ENCODE assay signal across 14 cellular contexts in the genomic region with DNA sequence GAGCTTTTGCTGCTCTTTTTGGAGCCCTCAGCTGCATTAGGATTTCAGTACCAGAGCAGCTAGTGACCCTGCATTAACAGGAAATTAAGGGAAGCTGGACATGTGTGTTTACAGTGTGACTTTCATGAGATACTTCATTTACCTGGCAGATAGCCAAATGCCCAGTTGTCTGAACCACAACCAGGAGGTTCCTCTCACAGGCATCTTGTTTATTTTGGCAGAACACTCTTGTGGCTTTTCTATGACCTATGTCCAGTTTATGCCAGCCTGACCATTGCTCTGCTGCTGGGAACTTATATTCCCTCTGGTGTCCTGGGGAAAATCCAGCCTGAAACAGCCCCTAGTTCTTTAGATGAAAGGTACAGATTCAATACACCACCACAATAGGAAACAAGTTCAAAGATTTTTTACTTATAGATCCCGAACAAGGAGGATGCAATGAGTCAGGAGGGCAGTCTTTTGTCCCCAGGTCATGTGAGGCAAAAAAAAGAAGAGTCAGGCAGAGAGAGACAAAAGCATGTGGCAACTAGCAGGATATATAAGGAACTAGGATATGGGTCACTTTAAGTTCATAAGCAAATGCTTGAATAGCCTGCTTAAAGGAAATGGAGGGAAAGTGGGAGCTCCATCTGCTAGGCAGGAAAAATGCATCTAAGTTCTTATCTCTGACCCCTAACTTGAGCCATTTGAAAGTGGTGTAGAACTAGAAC.
DNase-seq lines count a peak whose midpoint lies in the region; ATAC-seq, FAIRE-seq and TF ChIP-seq lines count a peak whose summit lies in the region.
"Had no signal": no experiment of that assay in that cellular context is flagged by ENCODE, and none has a peak within 500 bp of the region (broad histone marks: within the 10 kb centered on the region; RNA-seq: fewer than 3 reads in every experiment).

No MANE protein-coding gene starts in this region.

- H3K9me3 ChIP-seq in pancreas = no peaks in the 10 kb centered on the region

- peaks cover 0 to 3% (median 2%) of the 10 kb centered on the region in 3 donors for H3K4me1 ChIP-seq in pancreas

- peak in 3 of 4 donors; percentile 66 to 76 (median 67) for ATAC-seq in pancreas
- ATAC-seq: natural killer cell had no signal

- no peaks in the 10 kb centered on the region for H3K27me3 ChIP-seq in pancreas
- no peaks in the 10 kb centered on the region for H3K27me3 ChIP-seq in H7 (ENCODE audit: control insufficient read depth, insufficient read depth, low read length)

- H3K36me3 ChIP-seq in pancreas = no peaks in the 10 kb centered on the region
- H3K36me3 ChIP-seq in H7 (replicated peaks; ENCODE audit: control insufficient read depth, insufficient read depth, low read length) = no peaks in the 10 kb centered on the region

- H3K27ac ChIP-seq in epithelial cell of prostate (peak overlapping the region; percentile 8), pancreas (no peak overlapping the region)
- H3K27ac ChIP-seq: skin epidermis had no signal

- TF ChIP-seq CTCF in pancreas (IDR thresholded peaks at IDR 0.05) = no peak

- TF ChIP-seq RAD21 in Ishikawa (IDR thresholded peaks at IDR 0.05; ENCODE audit: low read depth) = no peak

- WGBS in pancreas, 2 donors = 71 to 75% methylated on average over 1 of the region's 1 CpG

- DNase-seq in NCI-H82 treated with DMSO at 0.1 percent for 48 hours (lab: John Stamatoyannopoulos, UW; ENCODE audit: unreplicated experiment) (peak; percentile 0), epithelial cell of prostate (ENCODE audit: low read depth, low spot score) (no peak), pancreas (peak in 3 of 6 donors; percentile 10 to 22 (median 15)), H7 (no peak), GM19238 (ENCODE audit: insufficient read length, low spot score) (no peak), erythroblast (lab: John Stamatoyannopoulos, UW) (no peak)
- no peak for DNase-seq in activated CD8-positive, alpha-beta memory T cell treated with anti-CD3 and anti-CD28 coated beads for 24 hours
- DNase-seq: activated naive CD4-positive, alpha-beta T cell treated with Interleukin-2 at 50 U/mL for 16 hours; CD4-positive, alpha-beta T cell; natural killer cell; NCI-H1105 treated with DMSO at 0.1 percent for 48 hours; NCI-H526 treated with DMSO at 0.1 percent for 48 hours had no signal

- TF ChIP-seq POLR2A in erythroblast (IDR thresholded peaks at IDR 0.05; ENCODE audit: low read length) = no peak

- FAIRE-seq in pancreas (lab: Jason Lieb, UNC) = no peak

- intact Hi-C loops in pancreas (cut with DNase I) = no loop called here

- TF ChIP-seq EP300 in Ishikawa (IDR thresholded peaks at IDR 0.05; ENCODE audit: borderline replicate concordance) = no peak

- H3K4me3 ChIP-seq in pancreas (no peak overlapping the region), H7 (ENCODE audit: insufficient read depth, low read depth, low read length) (no peak overlapping the region)
- H3K4me3 ChIP-seq: skin epidermis had no signal

TF ChIP-seq in Ishikawa, 13 proteins besides CTCF, POLR2A, EP300 and RAD21:
- TF ChIP-seq, protein P1, sequence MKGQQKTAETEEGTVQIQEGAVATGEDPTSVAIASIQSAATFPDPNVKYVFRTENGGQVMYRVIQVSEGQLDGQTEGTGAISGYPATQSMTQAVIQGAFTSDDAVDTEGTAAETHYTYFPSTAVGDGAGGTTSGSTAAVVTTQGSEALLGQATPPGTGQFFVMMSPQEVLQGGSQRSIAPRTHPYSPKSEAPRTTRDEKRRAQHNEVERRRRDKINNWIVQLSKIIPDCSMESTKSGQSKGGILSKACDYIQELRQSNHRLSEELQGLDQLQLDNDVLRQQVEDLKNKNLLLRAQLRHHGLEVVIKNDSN (IDR thresholded peaks at IDR 0.05) = no peak
- no peak for TF ChIP-seq CEBPB (IDR thresholded peaks at IDR 0.05)
- TF ChIP-seq EGR1 (IDR thresholded peaks at IDR 0.05) = no peak
- no peak for TF ChIP-seq TEAD4 (IDR thresholded peaks at IDR 0.05)
- peak; percentile 52 for TF ChIP-seq NFIC (IDR thresholded peaks at IDR 0.05)
- TF ChIP-seq TCF12 (IDR thresholded peaks at IDR 0.05; ENCODE audit: low read depth) = no peak
- TF ChIP-seq YY1 (IDR thresholded peaks at IDR 0.05; ENCODE audit: low read depth) = no peak
- no peak for TF ChIP-seq TAF1 (IDR thresholded peaks at IDR 0.05; ENCODE audit: low read depth)
